9 cellular contexts compared by ENCODE assay signal in genomic region chr9:123338710-123339665, GRCh38. TPM values are rescaled to one million over a fixed set of nuclear protein-coding genes. Genes with fewer than 3 reads are reported as not detected.
A peak's percentile ranks its signal among the peaks of the same experiment; 100 is the strongest.
DNase-seq lines count a peak whose midpoint lies in the region; ATAC-seq and TF ChIP-seq lines count a peak whose summit lies in the region.
"Had no signal": no experiment of that assay in that cellular context is flagged by ENCODE, and none has a peak within 500 bp of the region (broad histone marks: within the 10 kb centered on the region; RNA-seq: fewer than 3 reads in every experiment).

No MANE protein-coding gene starts in this region.

- H3K27ac Mint-ChIP-seq in activated naive CD4-positive, alpha-beta T cell treated with anti-CD3 and anti-CD28 coated beads, Interleukin-2, amount 10 ng/mL, durations not matched to agents 7 days and 5 days, result peak overlapping the region; percentile 91

- DNase-seq in GM13977 (ENCODE audit: low spot score) (peak; percentile 62), Peyer's patch (peak in 2 of 3 donors; percentile 89 to 90), NCI-H2081 (lab: John Stamatoyannopoulos, UW) (no peak), NCI-H1417 (lab: John Stamatoyannopoulos, UW) (no peak)
- DNase-seq in activated naive CD4-positive, alpha-beta T cell treated with anti-CD3 and anti-CD28 coated beads, Interleukin-2, amount 10 ng/mL, durations not matched to agents 7 days and 5 days, result peak; percentile 75
- DNase-seq: pancreas had no signal

- H3K4me1 ChIP-seq in Peyer's patch, result peaks cover 0 to 38% (median 16%) of the 10 kb centered on the region in 4 donors
- peaks cover 0 to 28% of the 10 kb centered on the region in 2 donors for H3K4me1 ChIP-seq in muscle layer of duodenum (ENCODE audit: control insufficient read depth in 1 of 2, insufficient read depth in 2 of 2, low read length in 2 of 2)
- H3K4me1 ChIP-seq: pancreas had no signal

- peak overlapping the region; percentile 52 to 91 (median 74) for H3K27ac ChIP-seq in Peyer's patch
- no peak overlapping the region for H3K27ac ChIP-seq in muscle layer of duodenum (ENCODE audit: low read length)
- H3K27ac ChIP-seq in temporal lobe (ENCODE audit: low read depth, low read length), result peak overlapping the region; percentile 73
- H3K27ac ChIP-seq: pancreas had no signal

- TF ChIP-seq CTCF in GM13977 (IDR thresholded peaks at IDR 0.05; ENCODE audit: extremely low read depth, insufficient read depth, missing control alignments), result no peak
- TF ChIP-seq CTCF in Peyer's patch (IDR thresholded peaks at IDR 0.05), result no peak

- H3K4me3 ChIP-seq in Peyer's patch, result peak overlapping the region; percentile 26 to 43 (median 34)
- peak overlapping the region; percentile 21 to 36 for H3K4me3 ChIP-seq in muscle layer of duodenum (ENCODE audit: low read depth in 1 of 2, low read length in 2 of 2)

- no peaks in the 10 kb centered on the region for H3K9me3 Mint-ChIP-seq in activated naive CD4-positive, alpha-beta T cell treated with anti-CD3 and anti-CD28 coated beads, Interleukin-2, amount 10 ng/mL, durations not matched to agents 7 days and 5 days

- H3K9me3 ChIP-seq in Peyer's patch (no peaks in the 10 kb centered on the region), muscle layer of duodenum (ENCODE audit: control insufficient read depth in 1 of 2, low read length in 2 of 2) (no peaks in the 10 kb centered on the region)
- H3K9me3 ChIP-seq: pancreas had no signal

- peak; percentile 69 for ATAC-seq in HG02642 (IDR thresholded peaks at IDR 0.05; ENCODE audit: poor library complexity, unreplicated experiment)

- H3K27me3 Mint-ChIP-seq in activated naive CD4-positive, alpha-beta T cell treated with anti-CD3 and anti-CD28 coated beads, Interleukin-2, amount 10 ng/mL, durations not matched to agents 7 days and 5 days, result peaks cover 9% of the 10 kb centered on the region

- H3K4me1 Mint-ChIP-seq in activated naive CD4-positive, alpha-beta T cell treated with anti-CD3 and anti-CD28 coated beads, Interleukin-2, amount 10 ng/mL, durations not matched to agents 7 days and 5 days, result peaks cover 44% of the 10 kb centered on the region

- peak overlapping the region; percentile 50 for H3K4me3 Mint-ChIP-seq in activated naive CD4-positive, alpha-beta T cell treated with anti-CD3 and anti-CD28 coated beads, Interleukin-2, amount 10 ng/mL, durations not matched to agents 7 days and 5 days

- TF ChIP-seq POLR2A in Peyer's patch (IDR thresholded peaks at IDR 0.05), result no peak

- in situ Hi-C loops in GM13977 (cut with MboI; ENCODE audit: low pct_unique_long_range_greater_than_20kb, low sequenced_read_pairs, unreplicated experiment), result no loop called here

- H3K36me3 Mint-ChIP-seq in activated naive CD4-positive, alpha-beta T cell treated with anti-CD3 and anti-CD28 coated beads, Interleukin-2, amount 10 ng/mL, durations not matched to agents 7 days and 5 days, result no peaks in the 10 kb centered on the region

- no peaks in the 10 kb centered on the region for H3K36me3 ChIP-seq in Peyer's patch
- H3K36me3 ChIP-seq in muscle layer of duodenum (ENCODE audit: control insufficient read depth in 1 of 2, insufficient read depth in 2 of 2, low read length in 2 of 2), result no peaks in the 10 kb centered on the region
- H3K36me3 ChIP-seq: pancreas had no signal

- H3K27me3 ChIP-seq in Peyer's patch (no peaks in the 10 kb centered on the region), muscle layer of duodenum (ENCODE audit: low read depth, low read length) (no peaks in the 10 kb centered on the region)
- H3K27me3 ChIP-seq: pancreas had no signal

- CTCF ChIA-PET in activated naive CD4-positive, alpha-beta T cell treated with anti-CD3 and anti-CD28 coated beads, Interleukin-2, amount 10 ng/mL, durations not matched to agents 7 days and 5 days (lab: Charles Lee), result interaction anchor here (1.1 to 3.8 kb wide), 5 partner anchors 10 to 114 kb away, joined by 3 to 16 read pairs (median 5); no protein-coding TSS in a partner anchor

RNA-seq across cellular contexts. Expression of gene CRB2, which starts 17.0 kb away (rescaled TPM):
- total RNA-seq in Peyer's patch (under 1 TPM in 3 of 4 donors, not detected in 1; 0.27 to 0.85 (median 0.83) TPM), temporal lobe (5.4 TPM)
- total RNA-seq: pancreas had no signal

Comparison
In these comparisons a context has a peak if more than half of its experiments do, and no peak if none do; other contexts are left out.
1. DNase-seq: peak in GM13977 (single experiment), Peyer's patch (2 of 3) and activated naive CD4-positive, alpha-beta T cell treated with anti-CD3 and anti-CD28 coated beads, Interleukin-2, amount 10 ng/mL, durations not matched to agents 7 days and 5 days (single experiment); none in NCI-H2081 (0 of 2) and NCI-H1417 (0 of 3).